Comparison of ENCODE assay signal across 7 cellular contexts in genomic region chr17:64503341-64503740, GRCh38. TPM values are rescaled to one million over a fixed set of nuclear protein-coding genes. Genes with fewer than 3 reads are reported as not detected.
A peak's percentile ranks its signal among the peaks of the same experiment; 100 is the strongest.
DNase-seq lines count a peak whose midpoint lies in the region; ATAC-seq lines count a peak whose summit lies in the region.
"Had no signal": no experiment of that assay in that cellular context is flagged by ENCODE, and none has a peak within 500 bp of the region (broad histone marks: within the 10 kb centered on the region; RNA-seq: fewer than 3 reads in every experiment).

No MANE protein-coding gene starts in this region.

- no peaks in the 10 kb centered on the region for H3K27me3 Mint-ChIP-seq in activated naive CD8-positive, alpha-beta T cell
- peaks cover 0 to 6% (median 0%) of the 10 kb centered on the region in 5 donors for H3K27me3 Mint-ChIP-seq in naive thymus-derived CD8-positive, alpha-beta T cell

- H2AFZ ChIP-seq in GM23248, result no peak overlapping the region

- peaks cover 59% of the 10 kb centered on the region for H3K4me1 ChIP-seq in GM23248 (ENCODE audit: insufficient read depth)

- peak overlapping the region; percentile 85 for H3K4me2 ChIP-seq in GM23248 (ENCODE audit: unreplicated experiment)

- DNase-seq in GM23248 (peak; percentile 30), NCI-H128 (lab: John Stamatoyannopoulos, UW; ENCODE audit: unreplicated experiment) (no peak), NOMO-1 treated with dmso at 0.1 percent for 144 hours (lab: John Stamatoyannopoulos, UW; ENCODE audit: unreplicated experiment) (no peak), germinal center (ENCODE audit: low spot score) (no peak)
- peak in 2 of 10 donors; percentile 11 to 12 for DNase-seq in naive thymus-derived CD8-positive, alpha-beta T cell
- DNase-seq: NCI-H1417 treated with DMSO at 0.1 percent for 48 hours had no signal

- in situ Hi-C loops in GM23248 (cut with MboI), result no loop called here

- peaks cover 92% of the 10 kb centered on the region for H3K79me2 ChIP-seq in GM23248 (ENCODE audit: insufficient read depth)

- peak overlapping the region; percentile 98 for H3K4me3 ChIP-seq in GM23248

- no peaks in the 10 kb centered on the region for H3K27me3 ChIP-seq in GM23248 (replicated peaks; ENCODE audit: insufficient read depth)

- H3K36me3 Mint-ChIP-seq in activated naive CD8-positive, alpha-beta T cell, result peaks cover 37% of the 10 kb centered on the region
- H3K36me3 Mint-ChIP-seq in naive thymus-derived CD8-positive, alpha-beta T cell, result peaks cover 23 to 85% (median 54%) of the 10 kb centered on the region in 3 donors

- H3K27ac ChIP-seq in GM23248, result peak overlapping the region; percentile 100

- peak overlapping the region; percentile 100 for H3K9ac ChIP-seq in GM23248

- peak overlapping the region; percentile 100 for H3K4me3 Mint-ChIP-seq in activated naive CD8-positive, alpha-beta T cell
- peak overlapping the region; percentile 37 to 100 (median 60) for H3K4me3 Mint-ChIP-seq in naive thymus-derived CD8-positive, alpha-beta T cell

- H3K9me3 ChIP-seq in GM23248 (ENCODE audit: low read depth), result no peaks in the 10 kb centered on the region

- peak overlapping the region; percentile 92 for H3K27ac Mint-ChIP-seq in activated naive CD8-positive, alpha-beta T cell
- peak overlapping the region in 9 of 10 donors; percentile 64 to 100 (median 89) for H3K27ac Mint-ChIP-seq in naive thymus-derived CD8-positive, alpha-beta T cell

- WGBS in GM23248 (ENCODE audit: low coverage in 1 of 2, low lambda C conversion rate in 2 of 2, missing lambda C conversion rate in 2 of 2), 2 experiments, result 65 to 68% methylated on average over 5 of the region's 5 CpGs

- POLR2A ChIA-PET in naive thymus-derived CD8-positive, alpha-beta T cell (lab: Charles Lee), result interaction anchor here (1.3 to 4.9 kb wide), 2 partner anchors 84 to 111 kb away, joined by 6 to 115 read pairs; partner anchors contain the start of gene PECAM1

- peaks cover 43% of the 10 kb centered on the region for H4K20me1 ChIP-seq in GM23248 (ENCODE audit: insufficient read depth)

- ATAC-seq in naive thymus-derived CD8-positive, alpha-beta T cell, result no peak

- H3K9me2 ChIP-seq in GM23248 (ENCODE audit: insufficient read depth), result no peaks in the 10 kb centered on the region

- H3K9me3 Mint-ChIP-seq in activated naive CD8-positive, alpha-beta T cell (ENCODE audit: low read depth), result no peaks in the 10 kb centered on the region
- H3K9me3 Mint-ChIP-seq in naive thymus-derived CD8-positive, alpha-beta T cell, result peaks cover 0 to 6% (median 0%) of the 10 kb centered on the region in 9 donors

- peaks cover 68% of the 10 kb centered on the region for H3K36me3 ChIP-seq in GM23248 (ENCODE audit: low read depth)

- H3K4me1 Mint-ChIP-seq in activated naive CD8-positive, alpha-beta T cell (ENCODE audit: low read depth), result peaks cover 72% of the 10 kb centered on the region
- peaks cover 38 to 85% (median 70%) of the 10 kb centered on the region in 4 donors for H3K4me1 Mint-ChIP-seq in naive thymus-derived CD8-positive, alpha-beta T cell

- H3F3A ChIP-seq in GM23248 (ENCODE audit: insufficient read depth), result peaks cover 78% of the 10 kb centered on the region

RNA-seq across cellular contexts. Expression of gene DDX5, which starts 2.7 kb away (rescaled TPM):
- 241 and 303 TPM in 2 replicates for total RNA-seq in GM23248 (2014; rRNA removed; shearing (Covaris generic))
- 595 and 643 TPM in 2 replicates for polyA plus RNA-seq in GM23248 (2016; fragmentation: Nextera tagmentation; extraction: Ambion mirVana)
- 1,000 to 10,000 TPM; 2,287 to 2,312 TPM for total RNA-seq in naive thymus-derived CD8-positive, alpha-beta T cell
- polyA plus RNA-seq in naive thymus-derived CD8-positive, alpha-beta T cell, result 1,000 to 10,000 TPM; 1,055 to 1,400 (median 1,067) TPM

RNA-seq across cellular contexts. Expression of gene CEP95, which starts 3.4 kb away (rescaled TPM):
- 13.2 and 16.8 TPM in 2 replicates for total RNA-seq in GM23248 (2014; rRNA removed; shearing (Covaris generic))
- polyA plus RNA-seq in GM23248 (2016; fragmentation: Nextera tagmentation; extraction: Ambion mirVana), result 14.2 and 17.5 TPM in 2 replicates
- 100 to 1,000 TPM; 143 to 153 TPM for total RNA-seq in naive thymus-derived CD8-positive, alpha-beta T cell
- 10 to 100 TPM in 1 of 3 donors, 1 to 10 TPM in 2; 8.6 to 20.1 (median 9.0) TPM for polyA plus RNA-seq in naive thymus-derived CD8-positive, alpha-beta T cell

RNA-seq across cellular contexts. Expression of gene POLG2, which starts 6.5 kb away (rescaled TPM):
- 3.4 and 3.7 TPM in 2 replicates for total RNA-seq in GM23248 (2014; rRNA removed; shearing (Covaris generic))
- 6.6 and 8.6 TPM in 2 replicates for polyA plus RNA-seq in GM23248 (2016; fragmentation: Nextera tagmentation; extraction: Ambion mirVana)
- 10 to 100 TPM; 72.3 to 76.0 TPM for total RNA-seq in naive thymus-derived CD8-positive, alpha-beta T cell
- 1 to 10 TPM; 6.4 to 8.6 (median 7.1) TPM for polyA plus RNA-seq in naive thymus-derived CD8-positive, alpha-beta T cell

RNA-seq across cellular contexts. Expression of gene MILR1, which starts 54.4 kb away (rescaled TPM):
- 4.7 and 11.7 TPM in 2 replicates for total RNA-seq in GM23248 (2014; rRNA removed; shearing (Covaris generic))
- 6.3 and 6.5 TPM in 2 replicates for polyA plus RNA-seq in GM23248 (2016; fragmentation: Nextera tagmentation; extraction: Ambion mirVana)
- not detected for total RNA-seq in naive thymus-derived CD8-positive, alpha-beta T cell
- polyA plus RNA-seq in naive thymus-derived CD8-positive, alpha-beta T cell, result not detected

Comparison
In these comparisons a context has a peak if more than half of its experiments do, and no peak if none do; other contexts are left out.
1. RNA of gene POLG2, which starts 6.5 kb away (total RNA-seq): 72.3 to 76.0 TPM in naive thymus-derived CD8-positive, alpha-beta T cell; 3.4 to 3.7 TPM in GM23248; every median in the first group is over 10 times any median in the second.